In genomic region chr1:23837905-23838304, GRCh38 we compare ENCODE assay signal across 1 cellular context.
A peak's percentile ranks its signal among the peaks of the same experiment; 100 is the strongest.
TF ChIP-seq lines count a peak whose summit lies in the region.

No MANE protein-coding gene starts in this region.

TF ChIP-seq in HepG2, 621 proteins besides CTCF, POLR2A, EP300 and RAD21 (continued from another document):
- TF ChIP-seq ZBTB37 (CRISPR knock-in tag; IDR thresholded peaks at IDR 0.05) (no peak), ZNF841 (CRISPR knock-in tag; IDR thresholded peaks at IDR 0.05; ENCODE audit: borderline replicate concordance) (no peak), SIN3A (IDR thresholded peaks at IDR 0.05; ENCODE audit: borderline replicate concordance, low read depth, low read length) (no peak), ZFX (CRISPR knock-in tag; IDR thresholded peaks at IDR 0.05; ENCODE audit: low read depth) (0 out of 2 replicates have a peak, but pooled peaks have one; percentile 23), ZZZ3 (CRISPR knock-in tag; IDR thresholded peaks at IDR 0.05; ENCODE audit: borderline replicate concordance) (no peak), PRPF4 (IDR thresholded peaks at IDR 0.05; ENCODE audit: low read depth, low read length, poor library complexity, severe bottlenecking) (no peak), ZNF543 (CRISPR knock-in tag; IDR thresholded peaks at IDR 0.05) (no peak), STAG1 (CRISPR knock-in tag; IDR thresholded peaks at IDR 0.05) (no peak), ZBTB8A (CRISPR knock-in tag; IDR thresholded peaks at IDR 0.05; ENCODE audit: borderline replicate concordance, low read depth) (no peak), ZNF20 (CRISPR knock-in tag; IDR thresholded peaks at IDR 0.05) (no peak), ZNF569 (CRISPR knock-in tag; IDR thresholded peaks at IDR 0.05; ENCODE audit: borderline replicate concordance) (no peak), ZNF263 (CRISPR knock-in tag; IDR thresholded peaks at IDR 0.05) (peak; percentile 83), ZNF687 (CRISPR knock-in tag; IDR thresholded peaks at IDR 0.05) (peak; percentile 64)
- TF ChIP-seq, protein P1, sequence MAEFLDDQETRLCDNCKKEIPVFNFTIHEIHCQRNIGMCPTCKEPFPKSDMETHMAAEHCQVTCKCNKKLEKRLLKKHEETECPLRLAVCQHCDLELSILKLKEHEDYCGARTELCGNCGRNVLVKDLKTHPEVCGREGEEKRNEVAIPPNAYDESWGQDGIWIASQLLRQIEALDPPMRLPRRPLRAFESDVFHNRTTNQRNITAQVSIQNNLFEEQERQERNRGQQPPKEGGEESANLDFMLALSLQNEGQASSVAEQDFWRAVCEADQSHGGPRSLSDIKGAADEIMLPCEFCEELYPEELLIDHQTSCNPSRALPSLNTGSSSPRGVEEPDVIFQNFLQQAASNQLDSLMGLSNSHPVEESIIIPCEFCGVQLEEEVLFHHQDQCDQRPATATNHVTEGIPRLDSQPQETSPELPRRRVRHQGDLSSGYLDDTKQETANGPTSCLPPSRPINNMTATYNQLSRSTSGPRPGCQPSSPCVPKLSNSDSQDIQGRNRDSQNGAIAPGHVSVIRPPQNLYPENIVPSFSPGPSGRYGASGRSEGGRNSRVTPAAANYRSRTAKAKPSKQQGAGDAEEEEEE (CRISPR knock-in tag; IDR thresholded peaks at IDR 0.05; ENCODE audit: borderline replicate concordance): no peak
- TF ChIP-seq, protein P2, sequence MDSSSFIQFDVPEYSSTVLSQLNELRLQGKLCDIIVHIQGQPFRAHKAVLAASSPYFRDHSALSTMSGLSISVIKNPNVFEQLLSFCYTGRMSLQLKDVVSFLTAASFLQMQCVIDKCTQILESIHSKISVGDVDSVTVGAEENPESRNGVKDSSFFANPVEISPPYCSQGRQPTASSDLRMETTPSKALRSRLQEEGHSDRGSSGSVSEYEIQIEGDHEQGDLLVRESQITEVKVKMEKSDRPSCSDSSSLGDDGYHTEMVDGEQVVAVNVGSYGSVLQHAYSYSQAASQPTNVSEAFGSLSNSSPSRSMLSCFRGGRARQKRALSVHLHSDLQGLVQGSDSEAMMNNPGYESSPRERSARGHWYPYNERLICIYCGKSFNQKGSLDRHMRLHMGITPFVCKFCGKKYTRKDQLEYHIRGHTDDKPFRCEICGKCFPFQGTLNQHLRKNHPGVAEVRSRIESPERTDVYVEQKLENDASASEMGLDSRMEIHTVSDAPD (CRISPR knock-in tag; IDR thresholded peaks at IDR 0.05): no peak
